Comparison of ENCODE assay signal across 27 cellular contexts in the genomic region with DNA sequence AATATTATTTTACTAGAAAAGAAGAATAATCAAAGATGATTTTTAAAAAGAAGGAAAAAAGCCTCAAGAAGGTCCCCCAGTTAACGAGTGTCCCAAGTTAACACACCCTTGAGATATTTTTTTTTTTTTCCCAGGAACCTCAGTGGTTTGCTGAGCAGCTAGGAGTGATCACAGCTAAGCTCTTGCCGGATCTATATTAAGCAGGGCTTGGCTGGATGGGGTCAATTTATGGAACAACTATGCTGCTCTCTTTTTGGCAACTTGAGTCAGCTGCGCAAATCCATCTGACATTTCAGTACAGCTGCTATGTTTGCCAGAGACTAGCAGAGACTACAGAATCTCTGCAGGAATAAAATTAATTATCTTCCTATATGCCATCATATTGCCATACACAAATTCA. TPM values are rescaled to one million over a fixed set of nuclear protein-coding genes. Genes with fewer than 3 reads are reported as not detected.
DNase-seq lines count a peak whose midpoint lies in the region; ATAC-seq and TF ChIP-seq lines count a peak whose summit lies in the region.
"Had no signal": no experiment of that assay in that cellular context is flagged by ENCODE, and none has a peak within 500 bp of the region (broad histone marks: within the 10 kb centered on the region; RNA-seq: fewer than 3 reads in every experiment).

A gene (minus strand): TSS at position 198 of the 400 bp plus-strand sequence. CDS start 209 bp downstream, outside the sequence.

- ATAC-seq in Right ventricle myocardium superior (ENCODE audit: poor library complexity), result peak; percentile 86
- no peak for ATAC-seq in upper lobe of right lung
- no peak for ATAC-seq in GM21423 (IDR thresholded peaks at IDR 0.05; ENCODE audit: unreplicated experiment)
- ATAC-seq: esophagus mucosa; stimulated activated naive B cell treated with anti-CD40 and anti-IgM and Interleukin-4, amounts not matched to agents 10 μg/mL and 1 μg/mL and 100 μg/mL, for 72 hours had no signal

- H3K27me3 ChIP-seq in OCI-LY3 (ENCODE audit: low read depth, low read length) (peaks cover 8% of the 10 kb centered on the region), upper lobe of right lung (no peaks in the 10 kb centered on the region)
- H3K27me3 ChIP-seq: cardiac muscle cell, tibial nerve had no signal

- H3K4me3 ChIP-seq in OCI-LY3 (ENCODE audit: low read length) (no peak within 1 kb of the TSS), upper lobe of right lung (no peak within 1 kb of the TSS)
- H3K4me3 ChIP-seq: cardiac muscle cell, prostate gland, tibial nerve had no signal

- no peaks in the 10 kb centered on the region for H4K20me1 ChIP-seq in OCI-LY3 (ENCODE audit: insufficient read depth, low read length)

- H3K9me3 Mint-ChIP-seq in neural crest cell, result no peaks in the 10 kb centered on the region
- no peaks in the 10 kb centered on the region for H3K9me3 Mint-ChIP-seq in activated CD4-positive, alpha-beta memory T cell treated with anti-CD3 and anti-CD28 coated beads for 36 hours
- H3K9me3 Mint-ChIP-seq: stimulated activated naive B cell treated with anti-CD40 and anti-IgM and Interleukin-4, amounts not matched to agents 10 μg/mL and 1 μg/mL and 100 μg/mL, for 72 hours; T-helper 1 cell treated with Interleukin-12 subunit alpha and Interleukin-12 subunit beta and Interleukin-4 antibody, amounts not matched to agents 30 μg/mL and 1 μg/mL, for 36 hours had no signal

- H3K4me1 ChIP-seq in OCI-LY3 (ENCODE audit: low read length) (no peaks in the 10 kb centered on the region), upper lobe of right lung (peaks cover 8% of the 10 kb centered on the region)
- H3K4me1 ChIP-seq: prostate gland had no signal

- H3K9ac ChIP-seq in OCI-LY3 (ENCODE audit: low read length), result no peak within 1 kb of the TSS

- POLR2A ChIA-PET in activated CD4-positive, alpha-beta memory T cell treated with anti-CD3 and anti-CD28 coated beads for 36 hours (lab: Charles Lee), result no interaction called here

- no peaks in the 10 kb centered on the region for H3K9me3 ChIP-seq in OCI-LY3 (ENCODE audit: insufficient read depth, low read length)
- no peaks in the 10 kb centered on the region for H3K9me3 ChIP-seq in upper lobe of right lung
- H3K9me3 ChIP-seq: prostate gland, tibial nerve had no signal

- H3K27ac ChIP-seq in OCI-LY3 (ENCODE audit: low read length) (no peak within 1 kb of the TSS), upper lobe of right lung (peak within 1 kb of the TSS; percentile 33)
- H3K27ac ChIP-seq: cardiac muscle cell, tibial nerve had no signal

- H2AFZ ChIP-seq in OCI-LY3 (ENCODE audit: low read depth, low read length), result 0 out of 2 replicates have a peak within 1 kb of the TSS, but pooled peaks have one; percentile 8

- no peaks in the 10 kb centered on the region for H3K36me3 ChIP-seq in OCI-LY3 (replicated peaks; ENCODE audit: low read depth, low read length)
- H3K36me3 ChIP-seq in upper lobe of right lung, result no peaks in the 10 kb centered on the region
- H3K36me3 ChIP-seq: cardiac muscle cell, prostate gland, tibial nerve had no signal

- no peak for DNase-seq in Right ventricle myocardium superior
- DNase-seq in neural crest cell (ENCODE audit: low read depth, low spot score), result no peak
- no peak for DNase-seq in upper lobe of right lung
- no peak for DNase-seq in activated CD4-positive, alpha-beta memory T cell treated with anti-CD3 and anti-CD28 coated beads for 36 hours
- DNase-seq in A172 (ENCODE audit: low spot score), result no peak
- DNase-seq: activated CD4-positive, alpha-beta T cell treated with anti-CD3 and anti-CD28 coated beads, Interleukin-2, amount 50 U/mL, for 1 hour; activated CD8-positive, alpha-beta memory T cell treated with anti-CD3 and anti-CD28 coated beads, Interleukin-2, amount 50 U/mL, for 48 hours; activated naive CD4-positive, alpha-beta T cell; amygdala; Calu3; EL; NCI-H1436; NCI-H526 treated with DMSO at 0.1 percent for 48 hours; SHP77 treated with DMSO at 0.1 percent for 48 hours; stimulated activated naive B cell treated with anti-CD40 and anti-IgM and Interleukin-4, amounts not matched to agents 10 μg/mL and 1 μg/mL and 100 μg/mL, for 72 hours had no signal

- peaks cover 52% of the 10 kb centered on the region for H3K4me1 Mint-ChIP-seq in neural crest cell
- H3K4me1 Mint-ChIP-seq in activated CD4-positive, alpha-beta memory T cell treated with anti-CD3 and anti-CD28 coated beads for 36 hours (ENCODE audit: low read depth), result peaks cover 5% of the 10 kb centered on the region

- intact Hi-C loops in Right ventricle myocardium superior (cut with DNase I), result no loop called here
- intact Hi-C loops in upper lobe of right lung (cut with DNase I), result no loop called here
- intact Hi-C loops in activated CD4-positive, alpha-beta memory T cell treated with anti-CD3 and anti-CD28 coated beads for 36 hours (cut with micrococcal nuclease), result no loop called here

- peak within 1 kb of the TSS; percentile 73 for H3K4me3 Mint-ChIP-seq in neural crest cell
- no peak within 1 kb of the TSS for H3K4me3 Mint-ChIP-seq in activated CD4-positive, alpha-beta memory T cell treated with anti-CD3 and anti-CD28 coated beads for 36 hours
- H3K4me3 Mint-ChIP-seq: B cell; stimulated activated naive B cell treated with anti-CD40 and anti-IgM and Interleukin-4, amounts not matched to agents 10 μg/mL and 1 μg/mL and 100 μg/mL, for 72 hours; T-helper 1 cell treated with Interleukin-12 subunit alpha and Interleukin-12 subunit beta and Interleukin-4 antibody, amounts not matched to agents 30 μg/mL and 1 μg/mL, for 36 hours had no signal

- TF ChIP-seq CTCF in OCI-LY3 (IDR thresholded peaks at IDR 0.05; ENCODE audit: low read depth, low read length) (no peak), neural crest cell (conservative IDR thresholded peaks at IDR 0.05) (no peak), upper lobe of right lung (IDR thresholded peaks at IDR 0.05) (no peak)

- CTCF ChIA-PET in activated CD4-positive, alpha-beta memory T cell treated with anti-CD3 and anti-CD28 coated beads for 36 hours (lab: Charles Lee), result interaction anchor here (1.0 to 6.7 kb wide), 5 partner anchors 12 to 287 kb away, joined by 3 to 71 read pairs (median 8); no protein-coding TSS in a partner anchor

- H3K27ac Mint-ChIP-seq in neural crest cell (ENCODE audit: unreplicated experiment), result peak within 1 kb of the TSS; percentile 70
- no peak within 1 kb of the TSS for H3K27ac Mint-ChIP-seq in activated CD4-positive, alpha-beta memory T cell treated with anti-CD3 and anti-CD28 coated beads for 36 hours
- H3K27ac Mint-ChIP-seq: B cell; stimulated activated naive B cell treated with anti-CD40 and anti-IgM and Interleukin-4, amounts not matched to agents 10 μg/mL and 1 μg/mL and 100 μg/mL, for 72 hours; T-helper 1 cell treated with Interleukin-12 subunit alpha and Interleukin-12 subunit beta and Interleukin-4 antibody, amounts not matched to agents 30 μg/mL and 1 μg/mL, for 36 hours had no signal

- H3K36me3 Mint-ChIP-seq in neural crest cell (ENCODE audit: low read depth), result peaks cover 3% of the 10 kb centered on the region
- H3K36me3 Mint-ChIP-seq in activated CD4-positive, alpha-beta memory T cell treated with anti-CD3 and anti-CD28 coated beads for 36 hours, result no peaks in the 10 kb centered on the region
- H3K36me3 Mint-ChIP-seq: stimulated activated naive B cell treated with anti-CD40 and anti-IgM and Interleukin-4, amounts not matched to agents 10 μg/mL and 1 μg/mL and 100 μg/mL, for 72 hours had no signal

- H3K79me2 ChIP-seq in OCI-LY3 (ENCODE audit: low read length), result no peaks in the 10 kb centered on the region

- no peaks in the 10 kb centered on the region for H3K27me3 Mint-ChIP-seq in neural crest cell (ENCODE audit: low read depth)
- peaks cover 1% of the 10 kb centered on the region for H3K27me3 Mint-ChIP-seq in activated CD4-positive, alpha-beta memory T cell treated with anti-CD3 and anti-CD28 coated beads for 36 hours

- peak within 1 kb of the TSS; percentile 34; the same call in 1 of the 2 replicates for H3K4me2 ChIP-seq in OCI-LY3 (ENCODE audit: low read length)

RNA-seq across cellular contexts. Expression of the gene that starts here (rescaled TPM):
- 148 TPM for total RNA-seq in Right ventricle myocardium superior
- 3.8 and 4.2 TPM in 2 replicates for total RNA-seq in neural crest cell
- total RNA-seq in upper lobe of right lung, result 0.12 TPM
- not detected for total RNA-seq in activated CD4-positive, alpha-beta memory T cell treated with anti-CD3 and anti-CD28 coated beads for 36 hours
- not detected in 2 replicates for total RNA-seq in A172 (2014; rRNA removed; shearing (Covaris generic))
- total RNA-seq: B cell, Calu3, esophagus mucosa, glomerular endothelial cell, liver, M059J, OCI-LY7, tibial nerve had no signal

Comparison
In these comparisons a context has a peak if more than half of its experiments do, and no peak if none do; other contexts are left out.
1. RNA of the gene that starts here (total RNA-seq): 148 TPM in Right ventricle myocardium superior (single experiment); 3.8 to 4.2 TPM in neural crest cell, 0.12 TPM in upper lobe of right lung (single experiment), not detected in activated CD4-positive, alpha-beta memory T cell treated with anti-CD3 and anti-CD28 coated beads for 36 hours and not detected in A172; every median in the first group is over 10 times any median in the second.